19 cellular contexts compared by ENCODE assay signal in the genomic region with DNA sequence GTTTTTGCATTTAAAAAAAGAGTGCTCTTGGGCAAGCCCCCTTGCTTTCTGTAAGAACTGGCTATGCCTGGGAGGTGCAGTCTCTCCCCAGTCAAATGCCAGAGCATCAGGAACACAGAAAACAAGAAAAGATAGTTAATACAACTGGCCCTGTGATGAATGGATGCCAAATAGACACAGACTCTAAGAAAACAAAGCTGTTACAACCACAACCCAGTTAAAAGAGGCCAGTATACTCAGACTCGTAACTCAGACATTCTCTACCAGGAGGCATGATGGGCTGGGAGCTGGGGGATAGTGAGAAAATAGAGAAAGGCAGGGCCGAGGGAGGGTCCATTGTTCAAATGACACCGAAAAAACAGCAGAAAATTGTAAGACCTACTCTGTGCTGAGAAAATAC. TPM values are rescaled to one million over a fixed set of nuclear protein-coding genes. Genes with fewer than 3 reads are reported as not detected.
A peak's percentile ranks its signal among the peaks of the same experiment; 100 is the strongest.
DNase-seq lines count a peak whose midpoint lies in the region; ATAC-seq and TF ChIP-seq lines count a peak whose summit lies in the region.
"Had no signal": no experiment of that assay in that cellular context is flagged by ENCODE, and none has a peak within 500 bp of the region (broad histone marks: within the 10 kb centered on the region; RNA-seq: fewer than 3 reads in every experiment).

No MANE protein-coding gene starts in this region.

- H3K27me3 Mint-ChIP-seq in HFFc6 (ENCODE audit: insufficient read depth) (peaks cover 8% of the 10 kb centered on the region), nephron (ENCODE audit: low read depth) (peaks cover 14% of the 10 kb centered on the region)

- ATAC-seq in GM18867 (IDR thresholded peaks at IDR 0.05; ENCODE audit: unreplicated experiment), result no peak
- ATAC-seq in HG02870 (IDR thresholded peaks at IDR 0.05; ENCODE audit: unreplicated experiment), result no peak

- H3K27ac Mint-ChIP-seq in HFFc6, result no peak overlapping the region
- H3K27ac Mint-ChIP-seq in nephron, result peak overlapping the region; percentile 23 to 61 (median 39)

- peak; percentile 22 for DNase-seq in AG20443 (ENCODE audit: low spot score)
- peak; percentile 34 for DNase-seq in HFFc6
- DNase-seq in astrocyte of the spinal cord (ENCODE audit: low read depth, low spot score), result peak; percentile 48
- no peak for DNase-seq in NCI-H524 treated with DMSO at 0.1 percent for 48 hours (lab: John Stamatoyannopoulos, UW)
- DNase-seq in dorsolateral prefrontal cortex, result no peak
- DNase-seq: BE2C, Karpas-422, MV-4-11, NCI-H1105 treated with DMSO at 0.1 percent for 48 hours, NCI-H2029 treated with DMSO at 0.1 percent for 48 hours, NCI-H345, NCI-H526, Peyer's patch had no signal

- intact Hi-C loops in dorsolateral prefrontal cortex (cut with DNase I), result loop anchor here in 1 of 2 donors (10.0 kb wide), 1 partner anchor 161 kb away; no protein-coding TSS in a partner anchor

- H3K9me3 Mint-ChIP-seq in HFFc6 (no peaks in the 10 kb centered on the region), nephron (peaks cover 2% of the 10 kb centered on the region)

- H3K4me3 Mint-ChIP-seq in HFFc6, result no peak overlapping the region
- H3K4me3 Mint-ChIP-seq in nephron, result no peak overlapping the region

- H3K36me3 Mint-ChIP-seq in HFFc6 (ENCODE audit: low read depth) (no peaks in the 10 kb centered on the region), nephron (ENCODE audit: low read depth) (peaks cover 4% of the 10 kb centered on the region)

- H3K4me3 ChIP-seq in astrocyte of the spinal cord (ENCODE audit: low read depth, low read length) (no peak overlapping the region), dorsolateral prefrontal cortex (no peak overlapping the region)
- H3K4me3 ChIP-seq: Peyer's patch had no signal

- H3K27ac ChIP-seq in dorsolateral prefrontal cortex, result no peak overlapping the region
- H3K27ac ChIP-seq: Peyer's patch had no signal

- TF ChIP-seq CTCF in HFFc6 (IDR thresholded peaks at IDR 0.05) (no peak), astrocyte of the spinal cord (IDR thresholded peaks at IDR 0.05; ENCODE audit: low read depth, low read length) (no peak), nephron (IDR thresholded peaks at IDR 0.05; ENCODE audit: unreplicated experiment in 3 of 3) (no peak), dorsolateral prefrontal cortex (IDR thresholded peaks at IDR 0.05 in 54 of 56, conservative IDR thresholded peaks at IDR 0.05 in 2 of 56; ENCODE audit: low read depth in 1 of 56, partially characterized antibody in 56 of 56) (no peak)

- in situ Hi-C loops in astrocyte of the spinal cord (cut with HindIII; ENCODE audit: low sequenced_read_pairs), result no loop called here

- H3K27me3 ChIP-seq in dorsolateral prefrontal cortex, result peaks cover 0 to 2% (median 0%) of the 10 kb centered on the region in 45 donors
- H3K27me3 ChIP-seq: BE2C, Peyer's patch had no signal

- H3K4me1 Mint-ChIP-seq in HFFc6 (ENCODE audit: low read depth) (peaks cover 42% of the 10 kb centered on the region), nephron (peaks cover 22% of the 10 kb centered on the region)

RNA-seq across cellular contexts. Expression of a gene that starts 32.5 kb away (rescaled TPM):
- under 1 TPM in 1 of 6 experiments, not detected in 5; 0.15 TPM for total RNA-seq in HFFc6 (2021; fragmentation: NEBNext Ultra II Directional; extraction: Animal tissue kit (Norgen Biotek cat#: 25700))
- total RNA-seq in dorsolateral prefrontal cortex, result 1 to 10 TPM in 27 of 120 experiments, under 1 TPM in 89, not detected in 4; 0.11 to 3.1 (median 0.62) TPM
- total RNA-seq: H4, M059J, OCI-LY7 had no signal

Comparison
In these comparisons a context has a peak if more than half of its experiments do, and no peak if none do; other contexts are left out.
1. DNase-seq: peak in AG20443 (single experiment), HFFc6 (single experiment) and astrocyte of the spinal cord (single experiment); none in NCI-H524 treated with DMSO at 0.1 percent for 48 hours (single experiment) and dorsolateral prefrontal cortex (0 of 10).